1 cellular context compared by ENCODE assay signal in genomic region chr19:6056801-6057650, GRCh38.
TF ChIP-seq lines count a peak whose summit lies in the region.

No MANE protein-coding gene starts in this region.

TF ChIP-seq in HepG2, 621 proteins besides CTCF, POLR2A, EP300 and RAD21 (continued from another document and continues in another):
- TF ChIP-seq ZNF687 (CRISPR knock-in tag; IDR thresholded peaks at IDR 0.05) (peak; percentile 35; the same call in 1 of the 2 replicates), MTF1 (CRISPR knock-in tag; IDR thresholded peaks at IDR 0.05) (no peak), ZNF749 (CRISPR knock-in tag; IDR thresholded peaks at IDR 0.05; ENCODE audit: borderline replicate concordance) (no peak), NR2C2 (CRISPR knock-in tag; IDR thresholded peaks at IDR 0.05; ENCODE audit: borderline replicate concordance) (no peak), TFDP2 (CRISPR knock-in tag; IDR thresholded peaks at IDR 0.05) (no peak), XRCC5 (optimal IDR thresholded peaks at IDR 0.05; ENCODE audit: low read length) (no peak), ZNF619 (CRISPR knock-in tag; IDR thresholded peaks at IDR 0.05) (no peak), ZBTB43 (CRISPR knock-in tag; conservative IDR thresholded peaks at IDR 0.05) (no peak), GLMP (CRISPR knock-in tag; IDR thresholded peaks at IDR 0.05; ENCODE audit: borderline replicate concordance) (no peak), RCOR2 (CRISPR knock-in tag; IDR thresholded peaks at IDR 0.05) (no peak), KAT7 (CRISPR knock-in tag; IDR thresholded peaks at IDR 0.05; ENCODE audit: borderline replicate concordance) (no peak), KLF16 (CRISPR knock-in tag; IDR thresholded peaks at IDR 0.05) (0 out of 4 replicates have a peak, but pooled peaks of 1 of the 2 experiments have one; percentile 19), ZNF546 (CRISPR knock-in tag; conservative IDR thresholded peaks at IDR 0.05) (no peak), EHMT2 (IDR thresholded peaks at IDR 0.05; ENCODE audit: borderline replicate concordance, low read depth, low read length) (no peak), POGK (CRISPR knock-in tag; conservative IDR thresholded peaks at IDR 0.05) (no peak), NR2F6 (IDR thresholded peaks at IDR 0.05) (no peak), NR2F6 (CRISPR knock-in tag; IDR thresholded peaks at IDR 0.05) (no peak), HIVEP1 (CRISPR knock-in tag; IDR thresholded peaks at IDR 0.05) (no peak), NFE2 (CRISPR knock-in tag; IDR thresholded peaks at IDR 0.05) (no peak), MXI1 (IDR thresholded peaks at IDR 0.05; ENCODE audit: borderline replicate concordance, low read depth, low read length) (no peak), ZNF7 (CRISPR knock-in tag; IDR thresholded peaks at IDR 0.05) (no peak), ZSCAN21 (CRISPR knock-in tag; IDR thresholded peaks at IDR 0.05; ENCODE audit: borderline replicate concordance) (no peak), ARID5B (CRISPR knock-in tag; IDR thresholded peaks at IDR 0.05) (0 out of 2 replicates have a peak, but pooled peaks have one; percentile 20), ATF7 (IDR thresholded peaks at IDR 0.05) (no peak), ATF7 (CRISPR knock-in tag; IDR thresholded peaks at IDR 0.05) (no peak), HMGXB3 (CRISPR knock-in tag; IDR thresholded peaks at IDR 0.05; ENCODE audit: borderline replicate concordance) (peak; percentile 78), ZBTB21 (CRISPR knock-in tag; IDR thresholded peaks at IDR 0.05) (no peak), PRDM10 (CRISPR knock-in tag; IDR thresholded peaks at IDR 0.05; ENCODE audit: low read depth) (no peak), ZNF276 (CRISPR knock-in tag; IDR thresholded peaks at IDR 0.05; ENCODE audit: low read depth) (no peak), FOXP1 (IDR thresholded peaks at IDR 0.05) (no peak), FOXP1 (CRISPR knock-in tag; IDR thresholded peaks at IDR 0.05) (no peak), POLR2AphosphoS2 (IDR thresholded peaks at IDR 0.05; ENCODE audit: low read depth, low read length) (no peak), GPN1 (CRISPR knock-in tag; IDR thresholded peaks at IDR 0.05; ENCODE audit: borderline replicate concordance) (no peak), HOXA3 (CRISPR knock-in tag; IDR thresholded peaks at IDR 0.05) (no peak), ZNF337 (CRISPR knock-in tag; IDR thresholded peaks at IDR 0.05; ENCODE audit: borderline replicate concordance, low read depth) (no peak)
